ENCODE assay signal across 1 cellular context in the genomic region with DNA sequence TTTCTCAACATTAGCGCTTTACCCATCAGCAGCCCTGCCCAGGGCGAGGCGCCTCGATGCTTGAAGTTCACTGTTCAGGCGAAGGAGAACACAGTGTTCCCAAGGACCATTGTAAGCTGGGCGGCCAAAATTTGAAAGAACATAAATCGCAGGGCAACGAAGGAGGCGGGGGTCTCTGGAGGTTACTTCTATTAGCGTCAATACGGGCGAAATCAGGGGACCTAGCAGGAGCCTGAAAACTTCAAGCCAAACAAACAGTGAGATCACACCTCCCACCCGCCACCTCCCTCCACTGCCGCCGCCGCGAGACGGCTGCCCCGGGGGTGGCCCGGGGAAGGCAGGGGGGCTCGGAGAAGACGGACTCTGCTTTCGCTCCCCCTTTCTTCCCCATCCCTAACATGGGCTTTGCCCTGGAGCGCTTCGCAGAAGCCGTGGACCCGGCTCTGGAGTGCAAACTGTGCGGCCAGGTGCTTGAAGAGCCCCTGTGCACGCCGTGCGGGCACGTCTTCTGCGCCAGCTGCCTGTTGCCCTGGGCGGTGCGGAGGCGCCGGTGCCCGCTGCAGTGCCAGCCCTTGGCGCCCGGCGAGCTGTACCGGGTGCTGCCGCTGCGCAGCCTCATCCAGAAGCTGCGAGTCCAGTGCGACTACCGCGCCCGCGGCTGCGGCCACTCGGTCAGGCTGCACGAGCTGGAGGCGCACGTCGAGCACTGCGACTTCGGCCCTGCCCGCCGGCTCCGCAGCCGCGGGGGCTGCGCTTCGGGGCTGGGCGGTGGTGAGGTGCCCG.
TF ChIP-seq lines count a peak whose summit lies in the region.

TSS of gene PDZRN4 (plus strand) at position 263 of the 783 bp plus-strand sequence.

TF ChIP-seq in WTC11, 78 proteins besides CTCF, POLR2A, EP300 and RAD21 (continued from another document):
- TF ChIP-seq ARID4B (CRISPR knock-in tag; IDR thresholded peaks at IDR 0.05; ENCODE audit: borderline replicate concordance) (0 out of 2 replicates have a peak, but pooled peaks have one; percentile 10), STAT6 (CRISPR knock-in tag; conservative IDR thresholded peaks at IDR 0.05; ENCODE audit: low read depth) (no peak), KAT7 (CRISPR knock-in tag; IDR thresholded peaks at IDR 0.05; ENCODE audit: borderline replicate concordance) (0 out of 2 replicates have a peak, but pooled peaks have one; percentile 29), IRF2 (CRISPR knock-in tag; IDR thresholded peaks at IDR 0.05; ENCODE audit: borderline replicate concordance, low read depth) (no peak), IRF1 (CRISPR knock-in tag; IDR thresholded peaks at IDR 0.05) (0 out of 2 replicates have a peak, but pooled peaks have one; percentile 39), EMX1 (CRISPR knock-in tag; IDR thresholded peaks at IDR 0.05) (no peak), ESRRA (CRISPR knock-in tag; IDR thresholded peaks at IDR 0.05; ENCODE audit: borderline replicate concordance) (0 out of 2 replicates have a peak, but pooled peaks have one; percentile 17)
- TF ChIP-seq, protein P1, sequence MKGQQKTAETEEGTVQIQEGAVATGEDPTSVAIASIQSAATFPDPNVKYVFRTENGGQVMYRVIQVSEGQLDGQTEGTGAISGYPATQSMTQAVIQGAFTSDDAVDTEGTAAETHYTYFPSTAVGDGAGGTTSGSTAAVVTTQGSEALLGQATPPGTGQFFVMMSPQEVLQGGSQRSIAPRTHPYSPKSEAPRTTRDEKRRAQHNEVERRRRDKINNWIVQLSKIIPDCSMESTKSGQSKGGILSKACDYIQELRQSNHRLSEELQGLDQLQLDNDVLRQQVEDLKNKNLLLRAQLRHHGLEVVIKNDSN (CRISPR knock-in tag; IDR thresholded peaks at IDR 0.05): no peak
- TF ChIP-seq, protein P2, sequence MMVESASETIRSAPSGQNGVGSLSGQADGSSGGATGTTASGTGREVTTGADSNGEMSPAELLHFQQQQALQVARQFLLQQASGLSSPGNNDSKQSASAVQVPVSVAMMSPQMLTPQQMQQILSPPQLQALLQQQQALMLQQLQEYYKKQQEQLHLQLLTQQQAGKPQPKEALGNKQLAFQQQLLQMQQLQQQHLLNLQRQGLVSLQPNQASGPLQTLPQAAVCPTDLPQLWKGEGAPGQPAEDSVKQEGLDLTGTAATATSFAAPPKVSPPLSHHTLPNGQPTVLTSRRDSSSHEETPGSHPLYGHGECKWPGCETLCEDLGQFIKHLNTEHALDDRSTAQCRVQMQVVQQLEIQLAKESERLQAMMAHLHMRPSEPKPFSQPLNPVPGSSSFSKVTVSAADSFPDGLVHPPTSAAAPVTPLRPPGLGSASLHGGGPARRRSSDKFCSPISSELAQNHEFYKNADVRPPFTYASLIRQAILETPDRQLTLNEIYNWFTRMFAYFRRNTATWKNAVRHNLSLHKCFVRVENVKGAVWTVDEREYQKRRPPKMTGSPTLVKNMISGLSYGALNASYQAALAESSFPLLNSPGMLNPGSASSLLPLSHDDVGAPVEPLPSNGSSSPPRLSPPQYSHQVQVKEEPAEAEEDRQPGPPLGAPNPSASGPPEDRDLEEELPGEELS (CRISPR knock-in tag; IDR thresholded peaks at IDR 0.05): 0 out of 2 replicates have a peak, but pooled peaks have one; percentile 13
